Comparison of ENCODE assay signal across 24 cellular contexts in the genomic region with DNA sequence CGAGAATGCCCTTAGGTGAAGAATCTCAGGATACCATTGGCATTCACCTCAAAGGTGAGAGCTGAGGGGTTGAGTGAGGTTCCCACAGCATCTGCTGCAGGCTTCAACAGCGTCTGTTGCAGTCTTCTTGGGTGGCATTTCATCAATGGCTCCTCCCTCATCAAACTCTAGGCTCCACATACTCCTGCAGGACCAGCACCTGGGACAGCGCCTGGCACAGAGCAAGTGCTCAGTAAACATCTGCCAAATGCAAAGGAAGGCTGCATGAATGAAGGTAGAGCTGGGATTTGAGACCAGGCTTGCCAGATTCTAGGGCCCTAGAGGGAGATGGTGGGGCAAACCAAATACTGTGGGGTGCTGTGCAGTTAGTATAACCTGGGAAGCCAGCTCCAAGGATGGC. TPM values are rescaled to one million over a fixed set of nuclear protein-coding genes. Genes with fewer than 3 reads are reported as not detected.
DNase-seq lines count a peak whose midpoint lies in the region; ATAC-seq and TF ChIP-seq lines count a peak whose summit lies in the region.
"Had no signal": no experiment of that assay in that cellular context is flagged by ENCODE, and none has a peak within 500 bp of the region (broad histone marks: within the 10 kb centered on the region; RNA-seq: fewer than 3 reads in every experiment).

No MANE protein-coding gene starts in this region.

- no peak overlapping the region for H4K91ac ChIP-seq in H9 (ENCODE audit: insufficient read length, low read depth, low read length)

- intact Hi-C loops in A673 (cut with micrococcal nuclease; ENCODE audit: unreplicated experiment) = no loop called here

- no peak for TF ChIP-seq CTCF in DND-41 (IDR thresholded peaks at IDR 0.05; ENCODE audit: borderline replicate concordance, extremely low read depth, low read length, poor library complexity, severe bottlenecking)
- no peak for TF ChIP-seq CTCF in H9 (conservative IDR thresholded peaks at IDR 0.05)
- TF ChIP-seq CTCF in A673 (conservative IDR thresholded peaks at IDR 0.05; ENCODE audit: low read depth, low read length) = no peak

- H3K4me3 Mint-ChIP-seq in H9 = no peak overlapping the region
- H3K4me3 Mint-ChIP-seq: activated CD4-positive, alpha-beta T cell treated with anti-CD3 and anti-CD28 coated beads, Interleukin-2, amount 10 ng/mL, durations not matched to agents 24 days and 14 days; activated naive CD8-positive, alpha-beta T cell treated with anti-CD3 and anti-CD28 coated beads, Interleukin-2, amount 10 ng/mL, durations not matched to agents 7 days and 5 days; brain; CD4-positive, CD25-positive, alpha-beta regulatory T cell had no signal

- H3K4me2 ChIP-seq in DND-41 (ENCODE audit: insufficient read depth, low read length) = no peak overlapping the region
- H3K4me2 ChIP-seq in H9 (ENCODE audit: insufficient read depth, insufficient read length, low read length) = no peak overlapping the region

- H4K8ac ChIP-seq in H9 (replicated peaks; ENCODE audit: insufficient read length, low read depth, low read length) = no peak overlapping the region

- H3K27me3 ChIP-seq in DND-41 (ENCODE audit: insufficient read depth, low read length, poor library complexity) (no peaks in the 10 kb centered on the region), H9 (ENCODE audit: insufficient read depth, low read length) (peaks cover 6% of the 10 kb centered on the region; the same call in 1 of the 2 replicates), A673 (replicated peaks; ENCODE audit: insufficient read depth, low read depth, low read length, poor library complexity) (peaks cover 26% of the 10 kb centered on the region)

- H4K20me1 ChIP-seq in DND-41 (ENCODE audit: insufficient read depth, low read length) = no peaks in the 10 kb centered on the region
- H4K20me1 ChIP-seq in H9 (ENCODE audit: control insufficient read depth, insufficient read depth, insufficient read length) = no peaks in the 10 kb centered on the region

- H3K9me3 ChIP-seq in DND-41 (ENCODE audit: insufficient read depth, low read length, severe bottlenecking) = no peaks in the 10 kb centered on the region
- H3K9me3 ChIP-seq in H9 (ENCODE audit: control insufficient read depth, low read depth, low read length) = no peaks in the 10 kb centered on the region
- H3K9me3 ChIP-seq in A673 (ENCODE audit: low read depth, low read length, poor library complexity, severe bottlenecking) = no peaks in the 10 kb centered on the region

- CTCF ChIA-PET in A673 (lab: Charles Lee) = no interaction called here

- H3K4me3 ChIP-seq in DND-41 (ENCODE audit: low read depth in 1 of 2, low read length in 2 of 2) (no peak overlapping the region), A673 (ENCODE audit: low read depth, low read length, poor library complexity, severe bottlenecking) (no peak overlapping the region)
- H3K4me3 ChIP-seq: lung had no signal

- H2BK120ac ChIP-seq in H9 (ENCODE audit: low read depth, low read length, poor library complexity, severe bottlenecking) = no peak overlapping the region

- no TSS peak for BruUV-seq in A673 (replicated peaks; lab: Mats Ljungman, UMichigan)

- no peaks in the 10 kb centered on the region for H3K4me1 ChIP-seq in DND-41 (ENCODE audit: insufficient read depth, low read length)
- H3K4me1 ChIP-seq in H9 (ENCODE audit: insufficient read depth, low read length) = no peaks in the 10 kb centered on the region
- H3K4me1 ChIP-seq in A673 (ENCODE audit: insufficient read depth, low read length, poor library complexity, severe bottlenecking) = no peaks in the 10 kb centered on the region

- H2AFZ ChIP-seq in DND-41 (ENCODE audit: low read depth, low read length) = no peak overlapping the region
- no peak overlapping the region for H2AFZ ChIP-seq in H9 (ENCODE audit: low read length)

- H3K56ac ChIP-seq in H9 (ENCODE audit: insufficient read length, low read depth, low read length) = no peak overlapping the region

- no CpG with 5 or more reads among the region's 3 CpGs for WGBS in H9 (ENCODE audit: extremely low coverage, insufficient read length, low lambda C conversion rate)

- H2BK5ac ChIP-seq in H9 (ENCODE audit: insufficient read length, low read length) = no peak overlapping the region

- H3K4me1 Mint-ChIP-seq in H9 = no peaks in the 10 kb centered on the region
- H3K4me1 Mint-ChIP-seq: activated CD4-positive, alpha-beta T cell treated with anti-CD3 and anti-CD28 coated beads, Interleukin-2, amount 10 ng/mL, durations not matched to agents 24 days and 14 days; activated naive CD8-positive, alpha-beta T cell treated with anti-CD3 and anti-CD28 coated beads, Interleukin-2, amount 10 ng/mL, durations not matched to agents 7 days and 5 days; CD4-positive, CD25-positive, alpha-beta regulatory T cell had no signal

- no peak overlapping the region for H3K14ac ChIP-seq in H9 (ENCODE audit: insufficient read depth, low read length)

- no peaks in the 10 kb centered on the region for H3K79me1 ChIP-seq in H9 (ENCODE audit: insufficient read depth, low read depth, low read length, poor library complexity, severe bottlenecking)

- H2AK5ac ChIP-seq in H9 (ENCODE audit: insufficient read length, low read length) = no peak overlapping the region

- no peak overlapping the region for H2BK12ac ChIP-seq in H9 (ENCODE audit: insufficient read length, low read depth, low read length)

- no peaks in the 10 kb centered on the region for H3K79me2 ChIP-seq in DND-41 (ENCODE audit: insufficient read depth, low read length)
- H3K79me2 ChIP-seq in H9 (ENCODE audit: insufficient read depth, low read length) = no peaks in the 10 kb centered on the region

- H3K9ac ChIP-seq in DND-41 (ENCODE audit: low read depth, low read length) (no peak overlapping the region), H9 (ENCODE audit: extremely low read depth, insufficient read length, low read length) (no peak overlapping the region)

- H3K4ac ChIP-seq in H9 (ENCODE audit: low read depth, low read length) = no peak overlapping the region

- H3K36me3 Mint-ChIP-seq in H9 (ENCODE audit: insufficient read depth in 1 of 3, low read depth in 3 of 3) = no peaks in the 10 kb centered on the region
- H3K36me3 Mint-ChIP-seq: activated naive CD8-positive, alpha-beta T cell treated with anti-CD3 and anti-CD28 coated beads, Interleukin-2, amount 10 ng/mL, durations not matched to agents 7 days and 5 days; brain; CD4-positive, CD25-positive, alpha-beta regulatory T cell had no signal

- POLR2A ChIA-PET in A673 (lab: Charles Lee; ENCODE audit: low non-redundant PET) = no interaction called here

- no peak overlapping the region for H2BK20ac ChIP-seq in H9 (ENCODE audit: low read depth, low read length, poor library complexity, severe bottlenecking)

- H3K9me3 Mint-ChIP-seq in H9 = no peaks in the 10 kb centered on the region
- H3K9me3 Mint-ChIP-seq: activated CD4-positive, alpha-beta T cell treated with anti-CD3 and anti-CD28 coated beads, Interleukin-2, amount 10 ng/mL, durations not matched to agents 24 days and 14 days; activated naive CD8-positive, alpha-beta T cell treated with anti-CD3 and anti-CD28 coated beads, Interleukin-2, amount 10 ng/mL, durations not matched to agents 7 days and 5 days; activated T-helper 2 cell treated with anti-CD3 and anti-CD28 coated beads, Interferon-gamma antibody, Interleukin-2, Interleukin-4, amounts not matched to agents 10 μg/mL and 5 μg/mL and 100 μg/mL, durations not matched to agents 14 hours and 24 hours and 36 hours; brain; CD4-positive, CD25-positive, alpha-beta regulatory T cell had no signal

- H3K36me3 ChIP-seq in DND-41 (ENCODE audit: insufficient read depth, low read length) (no peaks in the 10 kb centered on the region), A673 (ENCODE audit: insufficient read depth, low read length, poor library complexity, severe bottlenecking) (no peaks in the 10 kb centered on the region)

- no peak overlapping the region for H3T11ph ChIP-seq in H9 (ENCODE audit: low read length)

- H3K23ac ChIP-seq in H9 (ENCODE audit: insufficient read length, low read depth, low read length) = no peak overlapping the region

- H4K5ac ChIP-seq in H9 (ENCODE audit: insufficient read length, low read depth, low read length) = no peak overlapping the region

- H3K27ac ChIP-seq in DND-41 (ENCODE audit: low read length) = no peak overlapping the region
- no peak overlapping the region for H3K27ac ChIP-seq in H9 (ENCODE audit: insufficient read length, low read depth, low read length)
- no peak overlapping the region for H3K27ac ChIP-seq in A673 (ENCODE audit: low read depth, low read length, poor library complexity, severe bottlenecking)

- H3K27me3 Mint-ChIP-seq in H9 (ENCODE audit: low read depth) = peaks cover 70% of the 10 kb centered on the region

- no peaks in the 10 kb centered on the region for H3K23me2 ChIP-seq in H9 (ENCODE audit: insufficient read length, low read depth, low read length, poor library complexity, severe bottlenecking)

- ATAC-seq in DND-41 (ENCODE audit: insufficient read depth, low read depth) (peak; percentile 69; the same call in 2 of the 3 replicates), HG03520 (IDR thresholded peaks at IDR 0.05; ENCODE audit: unreplicated experiment) (no peak)
- ATAC-seq: right cardiac atrium had no signal

- H2BK15ac ChIP-seq in H9 (ENCODE audit: low read depth, low read length) = no peak overlapping the region

- H3K18ac ChIP-seq in H9 (ENCODE audit: insufficient read length, low read depth, low read length) = no peak overlapping the region

- no peak overlapping the region for H3K27ac Mint-ChIP-seq in H9
- H3K27ac Mint-ChIP-seq: activated CD4-positive, alpha-beta T cell treated with anti-CD3 and anti-CD28 coated beads, Interleukin-2, amount 10 ng/mL, durations not matched to agents 24 days and 14 days; activated naive CD8-positive, alpha-beta T cell treated with anti-CD3 and anti-CD28 coated beads, Interleukin-2, amount 10 ng/mL, durations not matched to agents 7 days and 5 days; activated T-helper 2 cell treated with anti-CD3 and anti-CD28 coated beads, Interferon-gamma antibody, Interleukin-2, Interleukin-4, amounts not matched to agents 10 μg/mL and 5 μg/mL and 100 μg/mL, durations not matched to agents 14 hours and 24 hours and 36 hours; CD4-positive, CD25-positive, alpha-beta regulatory T cell had no signal

- DNase-seq in DND-41 (peak; percentile 27), H9 (peak; percentile 35), astrocyte of the hippocampus (ENCODE audit: low read depth, low spot score) (peak; percentile 36), left kidney (ENCODE audit: low read depth, low spot score) (peak; percentile 46), DMS114 treated with DMSO at 0.1 percent for 48 hours (lab: John Stamatoyannopoulos, UW; ENCODE audit: unreplicated experiment) (no peak), A673 (ENCODE audit: low spot score) (no peak)
- no peak for DNase-seq in activated CD8-positive, alpha-beta memory T cell treated with anti-CD3 and anti-CD28 coated beads, Interleukin-2, amount 50 U/mL, for 4 hours
- DNase-seq: activated CD4-positive, alpha-beta T cell treated with anti-CD3 and anti-CD28 coated beads, Interleukin-2, amount 10 ng/mL, durations not matched to agents 24 days and 14 days; activated naive CD8-positive, alpha-beta T cell treated with anti-CD3 and anti-CD28 coated beads, Interleukin-2, amount 10 ng/mL, durations not matched to agents 7 days and 5 days; CD4-positive, CD25-positive, alpha-beta regulatory T cell; cortex of kidney; NCI-H1417; NCI-H2171; NCI-H526; right cardiac atrium; stimulated activated CD4-positive, alpha-beta T cell treated with anti-CD3 and anti-CD28 coated beads, Interleukin-15, amount 100 ng/mL, for 24 hours had no signal

RNA-seq across cellular contexts. Expression of a gene that starts 9.6 kb away (rescaled TPM):
- total RNA-seq in H9 (2021) (not detected in 2 replicates), A673 (2021) (not detected in 2 replicates)
- total RNA-seq: activated CD4-positive, alpha-beta T cell treated with anti-CD3 and anti-CD28 coated beads, Interleukin-2, amount 10 ng/mL, durations not matched to agents 24 days and 14 days; activated naive CD8-positive, alpha-beta T cell treated with anti-CD3 and anti-CD28 coated beads, Interleukin-2, amount 10 ng/mL, durations not matched to agents 7 days and 5 days; activated T-helper 2 cell treated with anti-CD3 and anti-CD28 coated beads, Interferon-gamma antibody, Interleukin-2, Interleukin-4, amounts not matched to agents 10 μg/mL and 5 μg/mL and 100 μg/mL, durations not matched to agents 14 hours and 24 hours and 36 hours; CD4-positive, CD25-positive, alpha-beta regulatory T cell; H4; LHCN-M2; osteocyte; right cardiac atrium; Right ventricle myocardium inferior had no signal

Comparison
In these comparisons a context has a peak if more than half of its experiments do, and no peak if none do; other contexts are left out.
1. DNase-seq: peak in DND-41 (single experiment), H9 (single experiment), astrocyte of the hippocampus (single experiment) and left kidney (single experiment); none in activated CD8-positive, alpha-beta memory T cell treated with anti-CD3 and anti-CD28 coated beads, Interleukin-2, amount 50 U/mL, for 4 hours (single experiment), DMS114 treated with DMSO at 0.1 percent for 48 hours (single experiment) and A673 (single experiment).